Comparison of ENCODE assay signal across 1 cellular context in the genomic region with DNA sequence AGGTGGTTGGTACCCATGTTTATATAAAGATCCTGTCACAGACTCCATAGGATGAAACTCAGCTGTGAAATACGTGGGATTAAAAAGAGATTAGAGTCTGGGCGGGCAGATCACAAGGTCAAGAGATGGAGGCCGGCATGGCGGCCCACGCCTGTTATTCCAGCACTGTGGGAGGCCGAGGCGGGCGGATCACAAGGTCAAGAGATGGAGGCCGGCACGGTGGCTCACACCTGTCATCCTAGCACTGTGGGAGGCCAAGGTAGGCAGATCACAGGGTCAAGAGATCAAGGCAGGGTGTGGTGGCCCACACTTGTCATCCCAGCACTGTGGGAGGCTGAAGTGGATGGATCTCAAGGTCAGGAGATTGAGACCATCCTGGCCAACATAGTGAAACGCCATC.
TF ChIP-seq lines count a peak whose summit lies in the region.

No MANE protein-coding gene starts in this region.

TF ChIP-seq in K562, 482 proteins besides CTCF, POLR2A, EP300 and RAD21:
- TF ChIP-seq POLR2G (IDR thresholded peaks at IDR 0.05; ENCODE audit: low read depth, low read length) (0 out of 2 replicates have a peak, but pooled peaks have one; percentile 22), ATF1 (CRISPR knock-in tag; IDR thresholded peaks at IDR 0.05) (no peak), ATF1 (tag; IDR thresholded peaks at IDR 0.05) (no peak)
